In genomic region chr11:46718155-46719019, GRCh38 we compare ENCODE assay signal across 1 cellular context.
TF ChIP-seq lines count a peak whose summit lies in the region.

No MANE protein-coding gene starts in this region.

TF ChIP-seq in HepG2, 621 proteins besides CTCF, POLR2A, EP300 and RAD21 (continued from another document and continues in another):
- TF ChIP-seq, protein P1, sequence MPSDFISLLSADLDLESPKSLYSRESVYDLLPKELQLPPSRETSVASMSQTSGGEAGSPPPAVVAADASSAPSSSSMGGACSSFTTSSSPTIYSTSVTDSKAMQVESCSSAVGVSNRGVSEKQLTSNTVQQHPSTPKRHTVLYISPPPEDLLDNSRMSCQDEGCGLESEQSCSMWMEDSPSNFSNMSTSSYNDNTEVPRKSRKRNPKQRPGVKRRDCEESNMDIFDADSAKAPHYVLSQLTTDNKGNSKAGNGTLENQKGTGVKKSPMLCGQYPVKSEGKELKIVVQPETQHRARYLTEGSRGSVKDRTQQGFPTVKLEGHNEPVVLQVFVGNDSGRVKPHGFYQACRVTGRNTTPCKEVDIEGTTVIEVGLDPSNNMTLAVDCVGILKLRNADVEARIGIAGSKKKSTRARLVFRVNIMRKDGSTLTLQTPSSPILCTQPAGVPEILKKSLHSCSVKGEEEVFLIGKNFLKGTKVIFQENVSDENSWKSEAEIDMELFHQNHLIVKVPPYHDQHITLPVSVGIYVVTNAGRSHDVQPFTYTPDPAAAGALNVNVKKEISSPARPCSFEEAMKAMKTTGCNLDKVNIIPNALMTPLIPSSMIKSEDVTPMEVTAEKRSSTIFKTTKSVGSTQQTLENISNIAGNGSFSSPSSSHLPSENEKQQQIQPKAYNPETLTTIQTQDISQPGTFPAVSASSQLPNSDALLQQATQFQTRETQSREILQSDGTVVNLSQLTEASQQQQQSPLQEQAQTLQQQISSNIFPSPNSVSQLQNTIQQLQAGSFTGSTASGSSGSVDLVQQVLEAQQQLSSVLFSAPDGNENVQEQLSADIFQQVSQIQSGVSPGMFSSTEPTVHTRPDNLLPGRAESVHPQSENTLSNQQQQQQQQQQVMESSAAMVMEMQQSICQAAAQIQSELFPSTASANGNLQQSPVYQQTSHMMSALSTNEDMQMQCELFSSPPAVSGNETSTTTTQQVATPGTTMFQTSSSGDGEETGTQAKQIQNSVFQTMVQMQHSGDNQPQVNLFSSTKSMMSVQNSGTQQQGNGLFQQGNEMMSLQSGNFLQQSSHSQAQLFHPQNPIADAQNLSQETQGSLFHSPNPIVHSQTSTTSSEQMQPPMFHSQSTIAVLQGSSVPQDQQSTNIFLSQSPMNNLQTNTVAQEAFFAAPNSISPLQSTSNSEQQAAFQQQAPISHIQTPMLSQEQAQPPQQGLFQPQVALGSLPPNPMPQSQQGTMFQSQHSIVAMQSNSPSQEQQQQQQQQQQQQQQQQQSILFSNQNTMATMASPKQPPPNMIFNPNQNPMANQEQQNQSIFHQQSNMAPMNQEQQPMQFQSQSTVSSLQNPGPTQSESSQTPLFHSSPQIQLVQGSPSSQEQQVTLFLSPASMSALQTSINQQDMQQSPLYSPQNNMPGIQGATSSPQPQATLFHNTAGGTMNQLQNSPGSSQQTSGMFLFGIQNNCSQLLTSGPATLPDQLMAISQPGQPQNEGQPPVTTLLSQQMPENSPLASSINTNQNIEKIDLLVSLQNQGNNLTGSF (CRISPR knock-in tag; IDR thresholded peaks at IDR 0.05): 0 out of 2 replicates have a peak, but pooled peaks have one; percentile 20
- TF ChIP-seq ZNF629 (CRISPR knock-in tag; conservative IDR thresholded peaks at IDR 0.05): peak; percentile 98
- TF ChIP-seq FOSL1 (CRISPR knock-in tag; IDR thresholded peaks at IDR 0.05; ENCODE audit: borderline replicate concordance): no peak
- peak; percentile 82 for TF ChIP-seq CREM (IDR thresholded peaks at IDR 0.05)
- no peak for TF ChIP-seq CREM (CRISPR knock-in tag; IDR thresholded peaks at IDR 0.05)
- no peak for TF ChIP-seq AKAP8 (CRISPR knock-in tag; IDR thresholded peaks at IDR 0.05)
- no peak for TF ChIP-seq ZNF737 (CRISPR knock-in tag; IDR thresholded peaks at IDR 0.05; ENCODE audit: borderline replicate concordance)
- TF ChIP-seq, protein P2, sequence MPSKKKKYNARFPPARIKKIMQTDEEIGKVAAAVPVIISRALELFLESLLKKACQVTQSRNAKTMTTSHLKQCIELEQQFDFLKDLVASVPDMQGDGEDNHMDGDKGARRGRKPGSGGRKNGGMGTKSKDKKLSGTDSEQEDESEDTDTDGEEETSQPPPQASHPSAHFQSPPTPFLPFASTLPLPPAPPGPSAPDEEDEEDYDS (CRISPR knock-in tag; IDR thresholded peaks at IDR 0.05): peak; percentile 83
- no peak for TF ChIP-seq THYN1 (CRISPR knock-in tag; IDR thresholded peaks at IDR 0.05; ENCODE audit: borderline replicate concordance, low read depth)
- TF ChIP-seq HIVEP1 (CRISPR knock-in tag; IDR thresholded peaks at IDR 0.05): no peak
- TF ChIP-seq TERF1 (CRISPR knock-in tag; IDR thresholded peaks at IDR 0.05): no peak
- TF ChIP-seq NR3C1 (CRISPR knock-in tag; IDR thresholded peaks at IDR 0.05): no peak
- no peak for TF ChIP-seq PHB2 (IDR thresholded peaks at IDR 0.05; ENCODE audit: partially characterized antibody)
- TF ChIP-seq, protein P3, sequence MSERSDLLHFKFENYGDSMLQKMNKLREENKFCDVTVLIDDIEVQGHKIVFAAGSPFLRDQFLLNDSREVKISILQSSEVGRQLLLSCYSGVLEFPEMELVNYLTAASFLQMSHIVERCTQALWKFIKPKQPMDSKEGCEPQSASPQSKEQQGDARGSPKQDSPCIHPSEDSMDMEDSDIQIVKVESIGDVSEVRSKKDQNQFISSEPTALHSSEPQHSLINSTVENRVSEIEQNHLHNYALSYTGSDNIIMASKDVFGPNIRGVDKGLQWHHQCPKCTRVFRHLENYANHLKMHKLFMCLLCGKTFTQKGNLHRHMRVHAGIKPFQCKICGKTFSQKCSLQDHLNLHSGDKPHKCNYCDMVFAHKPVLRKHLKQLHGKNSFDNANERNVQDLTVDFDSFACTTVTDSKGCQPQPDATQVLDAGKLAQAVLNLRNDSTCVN (CRISPR knock-in tag; IDR thresholded peaks at IDR 0.05; ENCODE audit: borderline replicate concordance): no peak
- TF ChIP-seq JARID2 (CRISPR knock-in tag; IDR thresholded peaks at IDR 0.05; ENCODE audit: insufficient replicate concordance): no peak
- TF ChIP-seq ZNF7 (CRISPR knock-in tag; IDR thresholded peaks at IDR 0.05): no peak
- TF ChIP-seq PTBP1 (IDR thresholded peaks at IDR 0.05; ENCODE audit: low read depth, low read length, poor library complexity, severe bottlenecking): no peak
- TF ChIP-seq NPAS2 (CRISPR knock-in tag; IDR thresholded peaks at IDR 0.05; ENCODE audit: borderline replicate concordance): 0 out of 2 replicates have a peak, but pooled peaks have one; percentile 64
- TF ChIP-seq PRMT3 (CRISPR knock-in tag; IDR thresholded peaks at IDR 0.05; ENCODE audit: borderline replicate concordance, low read depth): no peak
- TF ChIP-seq ZNF75D (CRISPR knock-in tag; IDR thresholded peaks at IDR 0.05; ENCODE audit: borderline replicate concordance): no peak
- TF ChIP-seq ZNF773 (CRISPR knock-in tag; IDR thresholded peaks at IDR 0.05; ENCODE audit: borderline replicate concordance): no peak
- peak; percentile 70; the same call in 1 of the 2 replicates for TF ChIP-seq ESRRA (CRISPR knock-in tag; IDR thresholded peaks at IDR 0.05; ENCODE audit: low read depth)
- TF ChIP-seq SRF (IDR thresholded peaks at IDR 0.05; ENCODE audit: low read depth, low read length): no peak
- TF ChIP-seq HOXA5 (CRISPR knock-in tag; IDR thresholded peaks at IDR 0.05): peak; percentile 77; the same call in 1 of the 2 replicates
- 0 out of 2 replicates have a peak, but pooled peaks have one; percentile 31 for TF ChIP-seq NCOA5 (CRISPR knock-in tag; IDR thresholded peaks at IDR 0.05)
- peak; percentile 100 for TF ChIP-seq PAXIP1 (CRISPR knock-in tag; conservative IDR thresholded peaks at IDR 0.05)
- peak; percentile 77 for TF ChIP-seq SOX13 (IDR thresholded peaks at IDR 0.05)
- TF ChIP-seq SOX13 (CRISPR knock-in tag; conservative IDR thresholded peaks at IDR 0.05 in 1 of 2, IDR thresholded peaks at IDR 0.05 in 1 of 2): peak in 1 of 2 experiments; percentile 96; a peak in 2 of 4 replicates
- TF ChIP-seq ZNF703 (CRISPR knock-in tag; IDR thresholded peaks at IDR 0.05; ENCODE audit: borderline replicate concordance): no peak
- TF ChIP-seq GTF2F1 (IDR thresholded peaks at IDR 0.05; ENCODE audit: low read length): no peak
- no peak for TF ChIP-seq EZH2 (conservative IDR thresholded peaks at IDR 0.05; ENCODE audit: low read depth, low read length)
- TF ChIP-seq RBFOX2 (IDR thresholded peaks at IDR 0.05; ENCODE audit: low read depth, low read length): no peak
- TF ChIP-seq SRSF1 (optimal IDR thresholded peaks at IDR 0.05; ENCODE audit: low read depth, low read length): no peak
- peak; percentile 37; the same call in 1 of the 2 replicates for TF ChIP-seq ZNF431 (CRISPR knock-in tag; IDR thresholded peaks at IDR 0.05; ENCODE audit: borderline replicate concordance, low read depth)
- TF ChIP-seq SYNCRIP (IDR thresholded peaks at IDR 0.05; ENCODE audit: insufficient read depth, low read depth, low read length): no peak
- TF ChIP-seq MXD3 (CRISPR knock-in tag; IDR thresholded peaks at IDR 0.05): 0 out of 2 replicates have a peak, but pooled peaks have one; percentile 24
- no peak for TF ChIP-seq MXD1 (CRISPR knock-in tag; IDR thresholded peaks at IDR 0.05)
- TF ChIP-seq ARNT (IDR thresholded peaks at IDR 0.05): no peak
- TF ChIP-seq SAFB2 (CRISPR knock-in tag; IDR thresholded peaks at IDR 0.05; ENCODE audit: borderline replicate concordance, low read depth): 0 out of 2 replicates have a peak, but pooled peaks have one; percentile 7
- no peak for TF ChIP-seq MTF1 (CRISPR knock-in tag; IDR thresholded peaks at IDR 0.05)
- TF ChIP-seq SNRNP70 (IDR thresholded peaks at IDR 0.05; ENCODE audit: low read depth, low read length): no peak
- 0 out of 2 replicates have a peak, but pooled peaks have one; percentile 54 for TF ChIP-seq ZNF33B (CRISPR knock-in tag; IDR thresholded peaks at IDR 0.05)
- TF ChIP-seq ZFX (CRISPR knock-in tag; IDR thresholded peaks at IDR 0.05; ENCODE audit: low read depth): peak; percentile 86
- no peak; the same call in 1 of the 2 replicates for TF ChIP-seq NRL (CRISPR knock-in tag; IDR thresholded peaks at IDR 0.05; ENCODE audit: borderline replicate concordance)
- TF ChIP-seq, protein P4, sequence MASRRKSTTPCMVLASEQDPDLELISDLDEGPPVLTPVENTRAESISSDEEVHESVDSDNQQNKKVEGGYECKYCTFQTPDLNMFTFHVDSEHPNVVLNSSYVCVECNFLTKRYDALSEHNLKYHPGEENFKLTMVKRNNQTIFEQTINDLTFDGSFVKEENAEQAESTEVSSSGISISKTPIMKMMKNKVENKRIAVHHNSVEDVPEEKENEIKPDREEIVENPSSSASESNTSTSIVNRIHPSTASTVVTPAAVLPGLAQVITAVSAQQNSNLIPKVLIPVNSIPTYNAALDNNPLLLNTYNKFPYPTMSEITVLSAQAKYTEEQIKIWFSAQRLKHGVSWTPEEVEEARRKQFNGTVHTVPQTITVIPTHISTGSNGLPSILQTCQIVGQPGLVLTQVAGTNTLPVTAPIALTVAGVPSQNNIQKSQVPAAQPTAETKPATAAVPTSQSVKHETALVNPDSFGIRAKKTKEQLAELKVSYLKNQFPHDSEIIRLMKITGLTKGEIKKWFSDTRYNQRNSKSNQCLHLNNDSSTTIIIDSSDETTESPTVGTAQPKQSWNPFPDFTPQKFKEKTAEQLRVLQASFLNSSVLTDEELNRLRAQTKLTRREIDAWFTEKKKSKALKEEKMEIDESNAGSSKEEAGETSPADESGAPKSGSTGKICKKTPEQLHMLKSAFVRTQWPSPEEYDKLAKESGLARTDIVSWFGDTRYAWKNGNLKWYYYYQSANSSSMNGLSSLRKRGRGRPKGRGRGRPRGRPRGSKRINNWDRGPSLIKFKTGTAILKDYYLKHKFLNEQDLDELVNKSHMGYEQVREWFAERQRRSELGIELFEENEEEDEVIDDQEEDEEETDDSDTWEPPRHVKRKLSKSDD (CRISPR knock-in tag; IDR thresholded peaks at IDR 0.05; ENCODE audit: low read depth): no peak
- TF ChIP-seq, protein P5, sequence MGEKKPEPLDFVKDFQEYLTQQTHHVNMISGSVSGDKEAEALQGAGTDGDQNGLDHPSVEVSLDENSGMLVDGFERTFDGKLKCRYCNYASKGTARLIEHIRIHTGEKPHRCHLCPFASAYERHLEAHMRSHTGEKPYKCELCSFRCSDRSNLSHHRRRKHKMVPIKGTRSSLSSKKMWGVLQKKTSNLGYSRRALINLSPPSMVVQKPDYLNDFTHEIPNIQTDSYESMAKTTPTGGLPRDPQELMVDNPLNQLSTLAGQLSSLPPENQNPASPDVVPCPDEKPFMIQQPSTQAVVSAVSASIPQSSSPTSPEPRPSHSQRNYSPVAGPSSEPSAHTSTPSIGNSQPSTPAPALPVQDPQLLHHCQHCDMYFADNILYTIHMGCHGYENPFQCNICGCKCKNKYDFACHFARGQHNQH (CRISPR knock-in tag; IDR thresholded peaks at IDR 0.05): peak; percentile 90
- no peak for TF ChIP-seq RFX5 (IDR thresholded peaks at IDR 0.05; ENCODE audit: low read depth, low read length)
- no peak for TF ChIP-seq ZFP62 (CRISPR knock-in tag; IDR thresholded peaks at IDR 0.05)
- TF ChIP-seq TAF15 (IDR thresholded peaks at IDR 0.05; ENCODE audit: low read depth, low read length, poor library complexity, severe bottlenecking): no peak
- TF ChIP-seq MIER2 (CRISPR knock-in tag; IDR thresholded peaks at IDR 0.05): peak; percentile 65; the same call in 1 of the 2 replicates
- no peak for TF ChIP-seq SOX6 (IDR thresholded peaks at IDR 0.05)
- TF ChIP-seq SOX6 (CRISPR knock-in tag; IDR thresholded peaks at IDR 0.05): peak; percentile 96
- TF ChIP-seq KDM6A (CRISPR knock-in tag; IDR thresholded peaks at IDR 0.05; ENCODE audit: low read depth): peak; percentile 100
